In genomic region chr21:34074283-34075098, GRCh38 we compare ENCODE assay signal across 8 cellular contexts. TPM values are rescaled to one million over a fixed set of nuclear protein-coding genes. Genes with fewer than 3 reads are reported as not detected.
DNase-seq lines count a peak whose midpoint lies in the region; ATAC-seq and TF ChIP-seq lines count a peak whose summit lies in the region.

No MANE protein-coding gene starts in this region.

- ATAC-seq in SK-N-SH treated with all-trans-retinoic acid at 6 μM for 48 hours: no peak
- ATAC-seq in T-helper 17 cell: peak; percentile 7
- ATAC-seq in HG02588 (IDR thresholded peaks at IDR 0.05; ENCODE audit: unreplicated experiment): no peak
- ATAC-seq in HG02798 (IDR thresholded peaks at IDR 0.05; ENCODE audit: poor library complexity, unreplicated experiment): no peak

- peak; percentile 20 for DNase-seq in SK-N-SH
- no peak for DNase-seq in T-helper 17 cell
- DNase-seq in esophagus squamous epithelium (lab: John Stamatoyannopoulos, UW): no peak
- DNase-seq in osteoblast (ENCODE audit: insufficient read length, low spot score, missing footprints): no peak
- DNase-seq in COLO668 (lab: John Stamatoyannopoulos, UW; ENCODE audit: unreplicated experiment): no peak

- H2AFZ ChIP-seq in SK-N-SH (ENCODE audit: low read depth): 0 out of 2 replicates have a peak overlapping the region, but pooled peaks have one; percentile 30
- H2AFZ ChIP-seq in osteoblast (ENCODE audit: low read length): peak overlapping the region; percentile 69

- H3K36me3 ChIP-seq in SK-N-SH (replicated peaks in 1 of 2; ENCODE audit: control insufficient read depth in 1 of 2, insufficient read depth in 2 of 2, low read length in 1 of 2) (peaks cover 5 to 32% of the 10 kb centered on the region in 2 experiments), esophagus squamous epithelium (no peaks in the 10 kb centered on the region), osteoblast (ENCODE audit: insufficient read depth, low read length) (no peaks in the 10 kb centered on the region)

- H3K9ac ChIP-seq in SK-N-SH: peak overlapping the region; percentile 79

- CTCF ChIA-PET in SK-N-SH (lab: Yijun Ruan, JAX): interaction anchor here (0.9 to 5.5 kb wide), 8 partner anchors 18 to 288 kb away, joined by 3 to 43 read pairs (median 10); no protein-coding TSS in a partner anchor

- WGBS in SK-N-SH (ENCODE audit: low lambda C conversion rate): 31% methylated on average over 32 of the region's 32 CpGs
- WGBS in esophagus squamous epithelium, 2 donors: 11 to 15% methylated on average over 32 of the region's 32 CpGs

- no peak for TF ChIP-seq POLR2A in esophagus squamous epithelium (IDR thresholded peaks at IDR 0.05)

- H3K27ac ChIP-seq in SK-N-SH (ENCODE audit: low read depth in 2 of 2, low read length in 1 of 2) (peak overlapping the region; percentile 28 to 94; a peak in 2 of 4 replicates), esophagus squamous epithelium (peak overlapping the region; percentile 64 to 94 (median 91)), osteoblast (ENCODE audit: low read depth, low read length) (peak overlapping the region; percentile 52)

- H3K4me1 Mint-ChIP-seq in T-helper 17 cell: peaks cover 44% of the 10 kb centered on the region

- no peaks in the 10 kb centered on the region for H3K27me3 Mint-ChIP-seq in T-helper 17 cell

- H3K4me2 ChIP-seq in SK-N-SH: peak overlapping the region; percentile 99
- H3K4me2 ChIP-seq in osteoblast (ENCODE audit: insufficient read depth, low read length): peak overlapping the region; percentile 90

- no peaks in the 10 kb centered on the region for H3K9me2 ChIP-seq in SK-N-SH

- peak overlapping the region; percentile 93 for H3K4me3 Mint-ChIP-seq in T-helper 17 cell

- H3K27me3 ChIP-seq in SK-N-SH (ENCODE audit: insufficient read depth) (no peaks in the 10 kb centered on the region), esophagus squamous epithelium (no peaks in the 10 kb centered on the region), osteoblast (ENCODE audit: insufficient read depth, low read length) (no peaks in the 10 kb centered on the region)

- peaks cover 5% of the 10 kb centered on the region for H3F3A ChIP-seq in SK-N-SH (replicated peaks; ENCODE audit: insufficient read depth)

- H3K27ac Mint-ChIP-seq in T-helper 17 cell: peak overlapping the region; percentile 93

- H3K9me3 ChIP-seq in SK-N-SH (no peaks in the 10 kb centered on the region), T-helper 17 cell (ENCODE audit: control insufficient read depth, low read length, poor library complexity, severe bottlenecking) (no peaks in the 10 kb centered on the region), esophagus squamous epithelium (no peaks in the 10 kb centered on the region), osteoblast (ENCODE audit: low read depth, low read length) (no peaks in the 10 kb centered on the region)

- TF ChIP-seq EP300 in SK-N-SH (IDR thresholded peaks at IDR 0.05; ENCODE audit: borderline replicate concordance in 1 of 2, low read depth in 1 of 2, low read length in 1 of 2): no peak

- H3K4me1 ChIP-seq in SK-N-SH (ENCODE audit: control insufficient read depth in 1 of 2, insufficient read depth in 2 of 2, low read depth in 1 of 2, low read length in 1 of 2) (peaks cover 18 to 34% of the 10 kb centered on the region in 2 experiments), esophagus squamous epithelium (peaks cover 13 to 61% (median 23%) of the 10 kb centered on the region in 3 donors), osteoblast (ENCODE audit: insufficient read depth, low read length) (peaks cover 34% of the 10 kb centered on the region)

- peaks cover 54% of the 10 kb centered on the region for H3K79me2 ChIP-seq in SK-N-SH (ENCODE audit: insufficient read depth)
- H3K79me2 ChIP-seq in osteoblast (ENCODE audit: insufficient read depth, low read length): peaks cover 51% of the 10 kb centered on the region

- H3K36me3 Mint-ChIP-seq in T-helper 17 cell (ENCODE audit: low read depth): no peaks in the 10 kb centered on the region

- intact Hi-C loops in esophagus squamous epithelium (cut with DNase I): loop anchor here (10.0 kb wide), 1 partner anchor 130 kb away; no protein-coding TSS in a partner anchor

- POLR2A ChIA-PET in SK-N-SH (lab: Yijun Ruan, JAX): interaction anchor here (0.8 to 2.6 kb wide), 2 partner anchors 127 to 273 kb away, joined by 4 to 12 read pairs; no protein-coding TSS in a partner anchor

- no peak for TF ChIP-seq CTCF in SK-N-SH (IDR thresholded peaks at IDR 0.05)
- peak in 1 of 6 experiments; percentile 9 for TF ChIP-seq CTCF in esophagus squamous epithelium (IDR thresholded peaks at IDR 0.05)
- no peak for TF ChIP-seq CTCF in osteoblast (IDR thresholded peaks at IDR 0.05; ENCODE audit: extremely low read depth, low read depth, low read length)

- peaks cover 43% of the 10 kb centered on the region for H4K20me1 ChIP-seq in SK-N-SH (ENCODE audit: insufficient read depth)
- H4K20me1 ChIP-seq in osteoblast (ENCODE audit: insufficient read depth, low read length): peaks cover 7% of the 10 kb centered on the region

- peak overlapping the region; percentile 75 to 89 for H3K4me3 ChIP-seq in SK-N-SH (ENCODE audit: low read depth in 2 of 2, low read length in 1 of 2)
- H3K4me3 ChIP-seq in esophagus squamous epithelium: peak overlapping the region; percentile 75 to 95 (median 83)
- peak overlapping the region; percentile 78 for H3K4me3 ChIP-seq in osteoblast (ENCODE audit: insufficient read depth, low read length)

- TF ChIP-seq RAD21 in SK-N-SH (IDR thresholded peaks at IDR 0.05; ENCODE audit: low read length): 0 out of 2 replicates have a peak, but pooled peaks have one; percentile 3

TF ChIP-seq in SK-N-SH, 30 proteins besides CTCF, POLR2A, EP300 and RAD21 (continues in another document):
- TF ChIP-seq MXI1 (IDR thresholded peaks at IDR 0.05; ENCODE audit: low read depth, low read length) (no peak), NFIC (IDR thresholded peaks at IDR 0.05; ENCODE audit: borderline replicate concordance) (no peak), RXRA (IDR thresholded peaks at IDR 0.05; ENCODE audit: borderline replicate concordance, low read depth) (no peak), EZH2phosphoT487 (IDR thresholded peaks at IDR 0.05; ENCODE audit: borderline replicate concordance, low read depth) (no peak)
- TF ChIP-seq, protein P1, sequence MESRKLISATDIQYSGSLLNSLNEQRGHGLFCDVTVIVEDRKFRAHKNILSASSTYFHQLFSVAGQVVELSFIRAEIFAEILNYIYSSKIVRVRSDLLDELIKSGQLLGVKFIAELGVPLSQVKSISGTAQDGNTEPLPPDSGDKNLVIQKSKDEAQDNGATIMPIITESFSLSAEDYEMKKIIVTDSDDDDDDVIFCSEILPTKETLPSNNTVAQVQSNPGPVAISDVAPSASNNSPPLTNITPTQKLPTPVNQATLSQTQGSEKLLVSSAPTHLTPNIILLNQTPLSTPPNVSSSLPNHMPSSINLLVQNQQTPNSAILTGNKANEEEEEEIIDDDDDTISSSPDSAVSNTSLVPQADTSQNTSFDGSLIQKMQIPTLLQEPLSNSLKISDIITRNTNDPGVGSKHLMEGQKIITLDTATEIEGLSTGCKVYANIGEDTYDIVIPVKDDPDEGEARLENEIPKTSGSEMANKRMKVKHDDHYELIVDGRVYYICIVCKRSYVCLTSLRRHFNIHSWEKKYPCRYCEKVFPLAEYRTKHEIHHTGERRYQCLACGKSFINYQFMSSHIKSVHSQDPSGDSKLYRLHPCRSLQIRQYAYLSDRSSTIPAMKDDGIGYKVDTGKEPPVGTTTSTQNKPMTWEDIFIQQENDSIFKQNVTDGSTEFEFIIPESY (IDR thresholded peaks at IDR 0.05; ENCODE audit: borderline replicate concordance, low read depth): no peak

TF ChIP-seq in SK-N-SH treated with all-trans-retinoic acid at 6 μM for 48 hours, 23 proteins besides CTCF, POLR2A, EP300 and RAD21:
- TF ChIP-seq RARB (CRISPR knock-in tag; IDR thresholded peaks at IDR 0.05): no peak
- no peak for TF ChIP-seq OSR1 (CRISPR knock-in tag; IDR thresholded peaks at IDR 0.05)
- no peak for TF ChIP-seq ISL1 (CRISPR knock-in tag; IDR thresholded peaks at IDR 0.05)
- TF ChIP-seq ZFP30 (CRISPR knock-in tag; IDR thresholded peaks at IDR 0.05): no peak
- no peak for TF ChIP-seq CSDC2 (CRISPR knock-in tag; IDR thresholded peaks at IDR 0.05)
- TF ChIP-seq ESRRG (CRISPR knock-in tag; IDR thresholded peaks at IDR 0.05): no peak
- TF ChIP-seq ZNF8 (CRISPR knock-in tag; IDR thresholded peaks at IDR 0.05): no peak
- no peak for TF ChIP-seq GLIS3 (CRISPR knock-in tag; IDR thresholded peaks at IDR 0.05)
- no peak for TF ChIP-seq TOX (CRISPR knock-in tag; IDR thresholded peaks at IDR 0.05; ENCODE audit: borderline replicate concordance)

RNA-seq across cellular contexts. Expression of gene MRPS6, which starts 1.1 kb away (rescaled TPM):
- polyA plus RNA-seq in SK-N-SH (2012; rRNA removed): 26.8 and 69.2 TPM in 2 replicates
- 69.5 and 89.7 TPM in 2 replicates for polyA plus RNA-seq in SK-N-SH (2012; cell fraction: cytosol; rRNA removed)
- 37.7 and 46.6 TPM in 2 replicates for polyA plus RNA-seq in SK-N-SH (2012; cell fraction: nucleus; rRNA removed)
- total RNA-seq in T-helper 17 cell (10 to 100 TPM; 21.0 to 26.5 TPM), esophagus squamous epithelium (10 to 100 TPM; 13.4 to 32.2 (median 20.1) TPM), osteoblast (19.2 and 25.9 TPM in 2 replicates)

RNA-seq across cellular contexts. Expression of gene SLC5A3, which starts 1.1 kb away (rescaled TPM):
- polyA plus RNA-seq in SK-N-SH (2012; rRNA removed): 3.0 and 3.2 TPM in 2 replicates
- 4.1 TPM in 2 replicates for polyA plus RNA-seq in SK-N-SH (2012; cell fraction: cytosol; rRNA removed)
- 2.9 and 6.9 TPM in 2 replicates for polyA plus RNA-seq in SK-N-SH (2012; cell fraction: nucleus; rRNA removed)
- total RNA-seq in T-helper 17 cell: 1 to 10 TPM; 5.5 to 7.7 TPM
- total RNA-seq in esophagus squamous epithelium: 10 to 100 TPM in 2 of 4 donors, 1 to 10 TPM in 2; 9.0 to 20.0 (median 11.4) TPM
- total RNA-seq in osteoblast: 38.4 and 44.2 TPM in 2 replicates
